ENCODE assay signal across 15 cellular contexts in the genomic region with DNA sequence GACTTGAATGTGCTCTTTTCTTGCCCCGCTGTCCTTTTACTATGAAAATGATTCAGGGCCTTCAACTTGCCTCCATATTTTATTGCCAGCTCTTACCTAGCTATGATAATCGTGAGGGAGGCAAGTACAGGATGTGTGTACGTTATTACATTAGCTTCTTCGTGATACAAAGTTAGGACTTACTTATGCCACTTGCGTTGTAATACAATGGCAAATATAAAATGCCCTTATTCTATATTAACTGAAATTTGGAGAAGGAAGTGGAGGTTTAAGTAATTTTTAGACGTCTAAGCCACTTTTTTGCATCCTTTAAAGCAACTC. TPM values are rescaled to one million over a fixed set of nuclear protein-coding genes. Genes with fewer than 3 reads are reported as not detected.
DNase-seq lines count a peak whose midpoint lies in the region; ATAC-seq and TF ChIP-seq lines count a peak whose summit lies in the region.
"Had no signal": no experiment of that assay in that cellular context is flagged by ENCODE, and none has a peak within 500 bp of the region (broad histone marks: within the 10 kb centered on the region; RNA-seq: fewer than 3 reads in every experiment).

No MANE protein-coding gene starts in this region.

- peaks cover 14% of the 10 kb centered on the region for H3K4me1 Mint-ChIP-seq in CD8-positive, alpha-beta T cell (ENCODE audit: low read depth)

- no peaks in the 10 kb centered on the region for H3K9me3 Mint-ChIP-seq in CD8-positive, alpha-beta T cell

- no peak for ATAC-seq in CD8-positive, alpha-beta T cell
- ATAC-seq in GM18909 (IDR thresholded peaks at IDR 0.05; ENCODE audit: poor library complexity, unreplicated experiment) (no peak), HG03159 (IDR thresholded peaks at IDR 0.05; ENCODE audit: unreplicated experiment) (no peak)

- TF ChIP-seq CTCF in CD8-positive, alpha-beta T cell (IDR thresholded peaks at IDR 0.05), result no peak

- peaks cover 39% of the 10 kb centered on the region for H3K27me3 Mint-ChIP-seq in CD8-positive, alpha-beta T cell (ENCODE audit: low read depth)

- intact Hi-C loops in CD8-positive, alpha-beta T cell (cut with DNase I, micrococcal nuclease), result no loop called here

- H3K27me3 ChIP-seq in CD8-positive, alpha-beta T cell (ENCODE audit: insufficient read depth, low read length), result no peaks in the 10 kb centered on the region
- no peaks in the 10 kb centered on the region for H3K27me3 ChIP-seq in MG63
- H3K27me3 ChIP-seq: thyroid gland had no signal

- no peak for DNase-seq in CD8-positive, alpha-beta T cell
- no peak for DNase-seq in MG63
- no peak for DNase-seq in epithelial cell of prostate (ENCODE audit: low read depth, low spot score)
- peak; percentile 16 for DNase-seq in retina
- DNase-seq in stimulated activated naive CD4-positive, alpha-beta T cell (lab: John Stamatoyannopoulos, UW), result no peak
- DNase-seq: dorsolateral prefrontal cortex, midbrain, NCI-H2081, posterior cingulate gyrus, T-helper 1 cell, thyroid gland had no signal

- no peaks in the 10 kb centered on the region for H3K4me1 ChIP-seq in CD8-positive, alpha-beta T cell (ENCODE audit: insufficient read depth, low read length)
- H3K4me1 ChIP-seq: thyroid gland had no signal

- H3K27ac Mint-ChIP-seq in CD8-positive, alpha-beta T cell, result no peak overlapping the region

- no peaks in the 10 kb centered on the region for H3K36me3 Mint-ChIP-seq in CD8-positive, alpha-beta T cell

- CTCF ChIA-PET in CD8-positive, alpha-beta T cell (lab: Charles Lee), result no interaction called here

- no peak overlapping the region for H3K4me3 ChIP-seq in CD8-positive, alpha-beta T cell (ENCODE audit: low read depth, low read length)
- peak overlapping the region; percentile 60 for H3K4me3 ChIP-seq in MG63

- no peaks in the 10 kb centered on the region for H3K36me3 ChIP-seq in CD8-positive, alpha-beta T cell (ENCODE audit: insufficient read depth, low read length)
- H3K36me3 ChIP-seq in MG63, result no peaks in the 10 kb centered on the region
- H3K36me3 ChIP-seq: thyroid gland had no signal

- H3K27ac ChIP-seq in CD8-positive, alpha-beta T cell (ENCODE audit: low read depth, low read length), result no peak overlapping the region
- H3K27ac ChIP-seq in epithelial cell of prostate, result peak overlapping the region; percentile 30
- H3K27ac ChIP-seq: HL-60, thyroid gland had no signal

- H3K9me3 ChIP-seq in CD8-positive, alpha-beta T cell (ENCODE audit: low read length), result no peaks in the 10 kb centered on the region
- no peaks in the 10 kb centered on the region for H3K9me3 ChIP-seq in MG63
- H3K9me3 ChIP-seq: thyroid gland had no signal

- POLR2A ChIA-PET in CD8-positive, alpha-beta T cell (lab: Charles Lee), result interaction anchor here (0.8 kb wide), 1 partner anchor 1170 kb away, joined by 3 read pairs; no protein-coding TSS in a partner anchor

- H3K4me3 Mint-ChIP-seq in CD8-positive, alpha-beta T cell, result peak overlapping the region; percentile 65

RNA-seq across cellular contexts. Expression of a gene that starts 10.8 kb away (rescaled TPM):
- total RNA-seq in CD8-positive, alpha-beta T cell, result not detected
- total RNA-seq in MG63 (2014; rRNA removed; shearing (Covaris generic); ENCODE audit: low replicate concordance), result not detected in 2 replicates
- total RNA-seq: RPMI7951, thyroid gland had no signal
